Comparison of ENCODE assay signal across 1 cellular context in genomic region chr1:2459757-2460156, GRCh38.
TF ChIP-seq lines count a peak whose summit lies in the region.

No MANE protein-coding gene starts in this region.

TF ChIP-seq in endothelial cell of umbilical vein, 7 proteins besides CTCF, POLR2A, EP300 and RAD21:
- no peak for TF ChIP-seq GATA2 (IDR thresholded peaks at IDR 0.05; ENCODE audit: insufficient read depth, insufficient read length, low read depth, low read length)
- no peak for TF ChIP-seq EZH2 (IDR thresholded peaks at IDR 0.05; ENCODE audit: borderline replicate concordance, low read depth, low read length, severe bottlenecking)
- no peak for TF ChIP-seq MYC (IDR thresholded peaks at IDR 0.05; ENCODE audit: low read depth, low read length)
- no peak for TF ChIP-seq POLR2AphosphoS5 (IDR thresholded peaks at IDR 0.05; ENCODE audit: insufficient read depth, low read depth, low read length)
- no peak for TF ChIP-seq MAX (IDR thresholded peaks at IDR 0.05; ENCODE audit: insufficient read depth, insufficient read length)
- TF ChIP-seq FOS (IDR thresholded peaks at IDR 0.05; ENCODE audit: borderline replicate concordance, insufficient read depth, low read length), result no peak
- no peak for TF ChIP-seq JUN (IDR thresholded peaks at IDR 0.05; ENCODE audit: borderline replicate concordance, insufficient read depth, insufficient read length, low read depth)
